In the genomic region with DNA sequence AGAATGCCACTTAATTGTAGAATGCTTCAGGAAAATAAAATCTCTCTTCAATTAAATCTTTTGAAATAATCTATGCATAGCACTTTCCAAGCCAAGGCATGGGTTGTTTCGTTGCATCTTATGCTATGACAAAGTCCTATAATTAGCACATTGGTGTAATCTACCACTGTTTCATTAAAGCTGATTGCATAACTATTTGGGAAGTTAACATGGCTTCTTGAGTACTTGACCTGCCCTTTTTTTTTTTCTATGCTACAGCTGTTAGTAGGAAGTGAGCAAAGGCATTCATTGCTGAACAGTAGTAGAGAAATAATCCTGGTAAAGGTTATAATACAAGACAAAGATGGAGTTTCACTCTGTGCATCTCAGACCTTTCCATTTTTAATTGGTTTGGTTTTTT, we compare ENCODE assay signal across 26 cellular contexts.
"Had no signal": no experiment of that assay in that cellular context is flagged by ENCODE, and none has a peak within 500 bp of the region (broad histone marks: within the 10 kb centered on the region; RNA-seq: fewer than 3 reads in every experiment).

No MANE protein-coding gene starts in this region.

- H3K4me3 ChIP-seq: body of pancreas, gastroesophageal sphincter, mucosa of descending colon, right lobe of liver, stomach, suprapubic skin, tibial nerve had no signal

- H3K27ac ChIP-seq: body of pancreas, gastroesophageal sphincter, parathyroid adenoma, right lobe of liver, stomach, suprapubic skin, tibial nerve had no signal

- ATAC-seq: activated CD4-positive, alpha-beta T cell treated with anti-CD3 and anti-CD28 coated beads for 36 hours; activated naive CD8-positive, alpha-beta T cell treated with anti-CD3 and anti-CD28 coated beads, Interleukin-2, amount 50 U/mL, for 24 hours; activated T-cell treated with anti-CD3 and anti-CD28 coated beads, Interleukin-2, amount 50 U/mL, for 72 hours; body of pancreas; gastroesophageal sphincter; mucosa of descending colon; right lobe of liver; stimulated activated memory B cell treated with anti-CD40 and anti-IgM and Interleukin-4, amounts not matched to agents 10 μg/mL and 1 μg/mL and 100 μg/mL, for 72 hours had no signal

- H3K9me3 ChIP-seq: body of pancreas, gastroesophageal sphincter, mucosa of descending colon, right lobe of liver, stomach, suprapubic skin, tibial nerve had no signal

- H3K27me3 ChIP-seq: body of pancreas, gastroesophageal sphincter, right lobe of liver, stomach, suprapubic skin, tibial nerve had no signal

- H3K36me3 ChIP-seq: gastroesophageal sphincter, right lobe of liver, stomach, suprapubic skin, tibial nerve had no signal

- H3K4me1 ChIP-seq: body of pancreas, gastroesophageal sphincter, parathyroid adenoma, right lobe of liver, stomach, suprapubic skin, tibial nerve had no signal

- DNase-seq: activated B cell treated with CpG ODN at 0.5 μM for 24 hours; activated CD4-positive, alpha-beta memory T cell treated with anti-CD3 and anti-CD28 coated beads, Interleukin-2, amount 10 ng/mL, durations not matched to agents 7 days and 5 days; activated CD4-positive, alpha-beta T cell treated with anti-CD3 and anti-CD28 coated beads for 36 hours; activated effector memory CD4-positive, alpha-beta T cell treated with Interleukin-2 at 50 U/mL for 16 hours; activated naive CD4-positive, alpha-beta T cell treated with anti-CD3 and anti-CD28 coated beads, Interleukin-2, amount 50 U/mL, for 16 hours; activated naive CD8-positive, alpha-beta T cell treated with anti-CD3 and anti-CD28 coated beads, Interleukin-2, amount 50 U/mL, for 24 hours; activated T-cell treated with anti-CD3 and anti-CD28 coated beads, Interleukin-2, amount 50 U/mL, for 72 hours; body of pancreas; caudate nucleus; dermis blood vessel endothelial cell; effector CD8-positive, alpha-beta T cell; head of caudate nucleus; hypothalamus; mesendoderm; mucosa of descending colon; naive B cell; nucleus accumbens; right lobe of liver; small intestine; stomach; T-helper 9 cell had no signal
